Comparison of ENCODE assay signal across 10 cellular contexts in genomic region chr19:40611900-40612698, GRCh38. TPM values are rescaled to one million over a fixed set of nuclear protein-coding genes. Genes with fewer than 3 reads are reported as not detected.
A peak's percentile ranks its signal among the peaks of the same experiment; 100 is the strongest.
DNase-seq lines count a peak whose midpoint lies in the region; ATAC-seq and TF ChIP-seq lines count a peak whose summit lies in the region.
"Had no signal": no experiment of that assay in that cellular context is flagged by ENCODE, and none has a peak within 500 bp of the region (broad histone marks: within the 10 kb centered on the region; RNA-seq: fewer than 3 reads in every experiment).

No MANE protein-coding gene starts in this region.

- DNase-seq in activated T-cell treated with anti-CD3 and anti-CD28 coated beads, Interleukin-2, amount 50 U/mL, for 4 hours = no peak
- no peak for DNase-seq in activated T-cell treated with anti-CD3 and anti-CD28 coated beads, Interleukin-2, amount 50 U/mL, for 48 hours
- no peak for DNase-seq in activated CD8-positive, alpha-beta T cell treated with anti-CD3 and anti-CD28 coated beads for 36 hours
- no peak for DNase-seq in esophagus squamous epithelium (lab: John Stamatoyannopoulos, UW)
- no peak for DNase-seq in tibial artery
- DNase-seq in left lobe of liver (ENCODE audit: low spot score) = no peak
- no peak for DNase-seq in glomerular visceral epithelial cell (ENCODE audit: extremely low spot score)
- DNase-seq: brain microvascular endothelial cell had no signal

- peak overlapping the region; percentile 99 for H3K4me3 Mint-ChIP-seq in activated T-cell treated with anti-CD3 and anti-CD28 coated beads, Interleukin-2, amount 50 U/mL, for 4 hours
- peak overlapping the region; percentile 84 for H3K4me3 Mint-ChIP-seq in activated CD8-positive, alpha-beta T cell treated with anti-CD3 and anti-CD28 coated beads for 36 hours

- no peak for TF ChIP-seq POLR2A in esophagus squamous epithelium (IDR thresholded peaks at IDR 0.05)

- intact Hi-C loops in activated CD8-positive, alpha-beta T cell treated with anti-CD3 and anti-CD28 coated beads for 36 hours (cut with micrococcal nuclease) = no loop called here
- intact Hi-C loops in esophagus squamous epithelium (cut with DNase I) = no loop called here
- intact Hi-C loops in tibial artery (cut with DNase I; ENCODE audit: low total_unique reads) = no loop called here

- H3K4me1 Mint-ChIP-seq in activated T-cell treated with anti-CD3 and anti-CD28 coated beads, Interleukin-2, amount 50 U/mL, for 4 hours (ENCODE audit: low read depth) = peaks cover 68% of the 10 kb centered on the region
- peaks cover 52% of the 10 kb centered on the region for H3K4me1 Mint-ChIP-seq in activated CD8-positive, alpha-beta T cell treated with anti-CD3 and anti-CD28 coated beads for 36 hours (ENCODE audit: low read depth)

- H3K4me3 ChIP-seq in esophagus squamous epithelium (no peak overlapping the region), tibial artery (no peak overlapping the region)

- 86 to 100% methylated on average over 1 of the region's 10 CpGs for WGBS in esophagus squamous epithelium, 2 donors

- H3K36me3 ChIP-seq in esophagus squamous epithelium (peaks cover 0 to 18% (median 0%) of the 10 kb centered on the region in 3 donors), tibial artery (peaks cover 0 to 3% (median 0%) of the 10 kb centered on the region in 3 donors)
- H3K36me3 ChIP-seq: brain microvascular endothelial cell had no signal

- H3K9me3 Mint-ChIP-seq in activated T-cell treated with anti-CD3 and anti-CD28 coated beads, Interleukin-2, amount 50 U/mL, for 4 hours = no peaks in the 10 kb centered on the region
- H3K9me3 Mint-ChIP-seq in activated CD8-positive, alpha-beta T cell treated with anti-CD3 and anti-CD28 coated beads for 36 hours = no peaks in the 10 kb centered on the region

- POLR2A ChIA-PET in activated CD8-positive, alpha-beta T cell treated with anti-CD3 and anti-CD28 coated beads for 36 hours (lab: Charles Lee) = interaction anchor here (0.8 to 3.6 kb wide), 2 partner anchors 8 to 194 kb away, joined by 3 to 31 read pairs; no protein-coding TSS in a partner anchor

- no peak for ATAC-seq in activated T-cell treated with anti-CD3 and anti-CD28 coated beads, Interleukin-2, amount 50 U/mL, for 4 hours
- no peak for ATAC-seq in activated CD8-positive, alpha-beta T cell treated with anti-CD3 and anti-CD28 coated beads for 36 hours
- ATAC-seq in left lobe of liver (no peak), GM19452 (IDR thresholded peaks at IDR 0.05; ENCODE audit: unreplicated experiment) (no peak)

- H3K9me3 ChIP-seq in esophagus squamous epithelium (no peaks in the 10 kb centered on the region), tibial artery (no peaks in the 10 kb centered on the region)
- H3K9me3 ChIP-seq: esophagus muscularis mucosa had no signal

- H3K27me3 Mint-ChIP-seq in activated T-cell treated with anti-CD3 and anti-CD28 coated beads, Interleukin-2, amount 50 U/mL, for 4 hours (ENCODE audit: low read depth) = no peaks in the 10 kb centered on the region
- H3K27me3 Mint-ChIP-seq in activated CD8-positive, alpha-beta T cell treated with anti-CD3 and anti-CD28 coated beads for 36 hours = no peaks in the 10 kb centered on the region

- peak overlapping the region; percentile 94 to 97 (median 95) for H3K27ac ChIP-seq in esophagus squamous epithelium
- H3K27ac ChIP-seq in tibial artery = peak overlapping the region; percentile 58 to 86
- H3K27ac ChIP-seq: brain microvascular endothelial cell had no signal

- no peak for TF ChIP-seq CTCF in activated CD8-positive, alpha-beta T cell treated with anti-CD3 and anti-CD28 coated beads for 36 hours (IDR thresholded peaks at IDR 0.05)
- TF ChIP-seq CTCF in esophagus squamous epithelium (IDR thresholded peaks at IDR 0.05) (no peak), tibial artery (IDR thresholded peaks at IDR 0.05) (no peak)

- CTCF ChIA-PET in activated CD8-positive, alpha-beta T cell treated with anti-CD3 and anti-CD28 coated beads for 36 hours (lab: Charles Lee) = interaction anchor here (1.6 kb wide), 1 partner anchor 23 kb away, joined by 8 read pairs; no protein-coding TSS in a partner anchor

- H3K27ac Mint-ChIP-seq in activated CD8-positive, alpha-beta T cell treated with anti-CD3 and anti-CD28 coated beads for 36 hours = peak overlapping the region; percentile 22

- H3K4me1 ChIP-seq in esophagus squamous epithelium (peaks cover 40 to 98% (median 43%) of the 10 kb centered on the region in 3 donors), tibial artery (peaks cover 0 to 42% (median 27%) of the 10 kb centered on the region in 4 donors)

- H3K27me3 ChIP-seq in esophagus squamous epithelium (no peaks in the 10 kb centered on the region), tibial artery (no peaks in the 10 kb centered on the region)
- H3K27me3 ChIP-seq: brain microvascular endothelial cell had no signal

- H3K36me3 Mint-ChIP-seq in activated T-cell treated with anti-CD3 and anti-CD28 coated beads, Interleukin-2, amount 50 U/mL, for 4 hours (ENCODE audit: insufficient read depth) = peaks cover 13% of the 10 kb centered on the region
- H3K36me3 Mint-ChIP-seq in activated CD8-positive, alpha-beta T cell treated with anti-CD3 and anti-CD28 coated beads for 36 hours (ENCODE audit: low read depth) = peaks cover 21% of the 10 kb centered on the region

RNA-seq across cellular contexts. Expression of gene LTBP4, which starts 10.9 kb away (rescaled TPM):
- 100 to 1,000 TPM; 210 to 251 (median 213) TPM for total RNA-seq in activated T-cell treated with anti-CD3 and anti-CD28 coated beads, Interleukin-2, amount 50 U/mL, for 4 hours
- total RNA-seq in activated CD8-positive, alpha-beta T cell treated with anti-CD3 and anti-CD28 coated beads for 36 hours = 100 to 1,000 TPM; 117 to 121 TPM
- 100 to 1,000 TPM in 1 of 4 donors, 10 to 100 TPM in 3; 43.5 to 249 (median 65.5) TPM for total RNA-seq in esophagus squamous epithelium
- 41.6 TPM for total RNA-seq in left lobe of liver

RNA-seq across cellular contexts. Expression of gene SHKBP1, which starts 35.4 kb away (rescaled TPM):
- 10 to 100 TPM; 80.1 to 86.1 (median 84.8) TPM for total RNA-seq in activated T-cell treated with anti-CD3 and anti-CD28 coated beads, Interleukin-2, amount 50 U/mL, for 4 hours
- 10 to 100 TPM; 82.8 to 89.3 TPM for total RNA-seq in activated CD8-positive, alpha-beta T cell treated with anti-CD3 and anti-CD28 coated beads for 36 hours
- total RNA-seq in esophagus squamous epithelium (10 to 100 TPM; 42.3 to 77.9 (median 49.8) TPM), left lobe of liver (15.2 TPM)
